ENCODE assay signal across 20 cellular contexts in genomic region chr20:13356087-13356486, GRCh38.
A peak's percentile ranks its signal among the peaks of the same experiment; 100 is the strongest.
DNase-seq lines count a peak whose midpoint lies in the region; ATAC-seq and TF ChIP-seq lines count a peak whose summit lies in the region.
"Had no signal": no experiment of that assay in that cellular context is flagged by ENCODE, and none has a peak within 500 bp of the region (broad histone marks: within the 10 kb centered on the region; RNA-seq: fewer than 3 reads in every experiment).

No MANE protein-coding gene starts in this region.

- CTCF ChIA-PET in mammary epithelial cell (lab: Charles Lee; ENCODE audit: low non-redundant PET), result no interaction called here

- H3K4me1 ChIP-seq in breast epithelium, result no peaks in the 10 kb centered on the region
- peaks cover 11% of the 10 kb centered on the region for H3K4me1 ChIP-seq in mammary epithelial cell (ENCODE audit: insufficient read depth, low read length)
- H3K4me1 ChIP-seq in iPS-20b (ENCODE audit: insufficient read depth, low read length), result peaks cover 28% of the 10 kb centered on the region; the same call in 1 of the 2 replicates
- H3K4me1 ChIP-seq in transverse colon, result peaks cover 0 to 5% (median 0%) of the 10 kb centered on the region in 4 donors
- H3K4me1 ChIP-seq: BLaER1, SJSA1 had no signal

- no peaks in the 10 kb centered on the region for H4K20me1 ChIP-seq in mammary epithelial cell (ENCODE audit: insufficient read depth, low read length)
- H4K20me1 ChIP-seq: BLaER1 had no signal

- H2AFZ ChIP-seq in mammary epithelial cell (ENCODE audit: low read depth, low read length), result no peak overlapping the region
- H2AFZ ChIP-seq: GM23248, PC-9 had no signal

- no peak for ATAC-seq in GM21526 (IDR thresholded peaks at IDR 0.05; ENCODE audit: low FRiP score, unreplicated experiment)
- ATAC-seq: CD8-positive, alpha-beta T cell had no signal

- H3K4me2 ChIP-seq in mammary epithelial cell (ENCODE audit: insufficient read depth, low read depth, low read length), result no peak overlapping the region
- H3K4me2 ChIP-seq: BLaER1, PC-9 had no signal

- peak overlapping the region; percentile 56 to 77 for H3K27ac ChIP-seq in breast epithelium
- no peak overlapping the region for H3K27ac ChIP-seq in mammary epithelial cell (ENCODE audit: insufficient read depth, low read depth, low read length)
- peak overlapping the region; percentile 59 for H3K27ac ChIP-seq in iPS-20b (ENCODE audit: low read length)
- peak overlapping the region in 3 of 4 donors; percentile 44 to 56 (median 51) for H3K27ac ChIP-seq in transverse colon
- H3K27ac ChIP-seq: BLaER1, GM23248, PC-9, SJSA1 had no signal

- no peak for TF ChIP-seq CTCF in breast epithelium (IDR thresholded peaks at IDR 0.05)
- no peak for TF ChIP-seq CTCF in mammary epithelial cell (conservative IDR thresholded peaks at IDR 0.05 in 1 of 2, IDR thresholded peaks at IDR 0.05 in 1 of 2; ENCODE audit: extremely low read depth in 1 of 2, insufficient read depth in 1 of 2, low read depth in 1 of 2, low read length in 2 of 2)
- no peak for TF ChIP-seq CTCF in transverse colon (IDR thresholded peaks at IDR 0.05)

- DNase-seq in breast epithelium (ENCODE audit: low spot score in 2 of 2) (no peak), mammary epithelial cell (no peak), NCI-H526 treated with DMSO at 0.1 percent for 48 hours (lab: John Stamatoyannopoulos, UW) (peak; percentile 71), transverse colon (no peak), NCI-H1417 (lab: John Stamatoyannopoulos, UW) (no peak)
- DNase-seq in stimulated activated CD4-positive, alpha-beta T cell treated with anti-CD3 and anti-CD28 coated beads, Interleukin-1b, Interleukin-23, amount 100 ng/mL, for 48 hours, result no peak
- DNase-seq: 8988T; CD8-positive, alpha-beta T cell; DMS79 treated with DMSO at 0.1 percent for 48 hours; IMR-90; Kasumi-1; NCI-H1436; NCI-H2029 treated with DMSO at 0.1 percent for 48 hours; NCI-H510A; PC-9 had no signal

- H3K27me3 ChIP-seq in breast epithelium, result no peaks in the 10 kb centered on the region
- no peaks in the 10 kb centered on the region for H3K27me3 ChIP-seq in mammary epithelial cell (ENCODE audit: insufficient read depth, low read length)
- no peaks in the 10 kb centered on the region for H3K27me3 ChIP-seq in iPS-20b (ENCODE audit: insufficient read depth, low read length)
- H3K27me3 ChIP-seq in transverse colon, result no peaks in the 10 kb centered on the region
- H3K27me3 ChIP-seq: BLaER1, SJSA1 had no signal

- H3K9ac ChIP-seq in mammary epithelial cell (ENCODE audit: insufficient read depth, low read length) (no peak overlapping the region), iPS-20b (ENCODE audit: low read depth, low read length) (peak overlapping the region; percentile 2; the same call in 1 of the 2 replicates)
- H3K9ac ChIP-seq: BLaER1, GM23248 had no signal

- BruUV-seq in mammary epithelial cell (replicated peaks; lab: Mats Ljungman, UMichigan), result no TSS peak

- H3K36me3 ChIP-seq in breast epithelium (no peaks in the 10 kb centered on the region), mammary epithelial cell (ENCODE audit: insufficient read depth, low read length) (no peaks in the 10 kb centered on the region), iPS-20b (ENCODE audit: insufficient read depth, low read depth, low read length) (no peaks in the 10 kb centered on the region), transverse colon (no peaks in the 10 kb centered on the region)
- H3K36me3 ChIP-seq: BLaER1, SJSA1 had no signal

- in situ Hi-C loops in mammary epithelial cell (cut with MboI; ENCODE audit: low sequenced_read_pairs in 2 of 2), result no loop called here
- in situ Hi-C loops in transverse colon (cut with MboI; ENCODE audit: low pct_ligation_motif_present in 1 of 4, low pct_unique_long_range_greater_than_20kb in 1 of 4, low sequenced_read_pairs in 3 of 4), result no loop called here

- H3K9me3 ChIP-seq in breast epithelium, result no peaks in the 10 kb centered on the region
- no peaks in the 10 kb centered on the region for H3K9me3 ChIP-seq in mammary epithelial cell (replicated peaks; ENCODE audit: insufficient read depth, low read length)
- H3K9me3 ChIP-seq in iPS-20b (ENCODE audit: insufficient read depth, low read depth, low read length), result no peaks in the 10 kb centered on the region
- H3K9me3 ChIP-seq in transverse colon, result no peaks in the 10 kb centered on the region
- H3K9me3 ChIP-seq: BLaER1, SJSA1 had no signal

- intact Hi-C loops in breast epithelium (cut with DNase I; ENCODE audit: low total_unique reads), result no loop called here
- intact Hi-C loops in mammary epithelial cell (cut with micrococcal nuclease), result no loop called here
- intact Hi-C loops in transverse colon (cut with DNase I; ENCODE audit: low total_unique reads), result no loop called here

- dilution Hi-C loops in mammary epithelial cell (cut with HindIII; ENCODE audit: low sequenced_read_pairs), result no loop called here

- no peak for TF ChIP-seq EP300 in transverse colon (IDR thresholded peaks at IDR 0.05; ENCODE audit: low read depth)

- TF ChIP-seq POLR2A in breast epithelium (IDR thresholded peaks at IDR 0.05), result no peak
- no peak for TF ChIP-seq POLR2A in transverse colon (IDR thresholded peaks at IDR 0.05)

- no peak overlapping the region for H3K4me3 ChIP-seq in breast epithelium
- H3K4me3 ChIP-seq in mammary epithelial cell (replicated peaks in 1 of 3; ENCODE audit: insufficient read depth in 1 of 3, low read depth in 2 of 3, low read length in 3 of 3), result no peak overlapping the region
- no peak overlapping the region for H3K4me3 ChIP-seq in iPS-20b (ENCODE audit: low read length)
- H3K4me3 ChIP-seq in transverse colon, result no peak overlapping the region
- H3K4me3 ChIP-seq: BLaER1, GM23248, PC-9, SJSA1 had no signal

- no peaks in the 10 kb centered on the region for H3K79me2 ChIP-seq in mammary epithelial cell (ENCODE audit: insufficient read depth, low read length)
